ENCODE assay signal across 1 cellular context in genomic region chr4:44447563-44448504, GRCh38.
TF ChIP-seq lines count a peak whose summit lies in the region.

No MANE protein-coding gene starts in this region.

TF ChIP-seq in SK-N-SH treated with all-trans-retinoic acid at 6 μM for 48 hours, 23 proteins besides CTCF, POLR2A, EP300 and RAD21 (continued from another document):
- TF ChIP-seq CREB5 (CRISPR knock-in tag; IDR thresholded peaks at IDR 0.05; ENCODE audit: low read depth), result no peak
